Comparison of ENCODE assay signal across 1 cellular context in the genomic region with DNA sequence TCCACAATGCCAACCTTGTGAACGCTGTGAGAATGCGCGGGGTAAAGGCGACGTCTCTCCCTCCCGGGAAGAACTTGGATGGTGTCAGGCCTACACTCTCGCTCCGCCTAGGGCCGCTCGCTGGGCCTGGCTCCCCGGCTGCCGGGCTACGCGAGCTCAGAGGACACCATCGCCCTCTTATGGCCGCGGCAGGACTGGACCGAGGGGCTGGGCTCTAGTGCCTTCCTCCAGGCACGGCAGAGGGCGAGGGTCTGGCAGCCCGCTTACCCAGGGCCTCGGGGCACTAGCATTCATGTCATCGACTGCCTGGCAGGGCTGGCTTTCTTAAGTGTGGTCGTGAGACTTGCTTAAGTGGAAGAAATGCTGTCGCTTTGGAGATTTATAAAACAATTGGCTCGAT.
TF ChIP-seq lines count a peak whose summit lies in the region.

No MANE protein-coding gene starts in this region.

TF ChIP-seq in SK-N-SH, 30 proteins besides CTCF, POLR2A, EP300 and RAD21 (continued from another document):
- TF ChIP-seq PBX3 (IDR thresholded peaks at IDR 0.05), result no peak
- no peak for TF ChIP-seq CHD2 (IDR thresholded peaks at IDR 0.05; ENCODE audit: low read length, partially characterized antibody)
- no peak for TF ChIP-seq USF2 (IDR thresholded peaks at IDR 0.05; ENCODE audit: borderline replicate concordance, low read depth, low read length)
- no peak for TF ChIP-seq RXRA (IDR thresholded peaks at IDR 0.05; ENCODE audit: borderline replicate concordance, low read depth)
- no peak for TF ChIP-seq NFIC (IDR thresholded peaks at IDR 0.05; ENCODE audit: borderline replicate concordance)
- no peak for TF ChIP-seq NRF1 (IDR thresholded peaks at IDR 0.05; ENCODE audit: low read depth, low read length)
- no peak for TF ChIP-seq MEF2A (IDR thresholded peaks at IDR 0.05; ENCODE audit: borderline replicate concordance, low read depth)
- no peak for TF ChIP-seq JUND (IDR thresholded peaks at IDR 0.05)
- TF ChIP-seq, protein P1, sequence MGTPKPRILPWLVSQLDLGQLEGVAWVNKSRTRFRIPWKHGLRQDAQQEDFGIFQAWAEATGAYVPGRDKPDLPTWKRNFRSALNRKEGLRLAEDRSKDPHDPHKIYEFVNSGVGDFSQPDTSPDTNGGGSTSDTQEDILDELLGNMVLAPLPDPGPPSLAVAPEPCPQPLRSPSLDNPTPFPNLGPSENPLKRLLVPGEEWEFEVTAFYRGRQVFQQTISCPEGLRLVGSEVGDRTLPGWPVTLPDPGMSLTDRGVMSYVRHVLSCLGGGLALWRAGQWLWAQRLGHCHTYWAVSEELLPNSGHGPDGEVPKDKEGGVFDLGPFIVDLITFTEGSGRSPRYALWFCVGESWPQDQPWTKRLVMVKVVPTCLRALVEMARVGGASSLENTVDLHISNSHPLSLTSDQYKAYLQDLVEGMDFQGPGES (IDR thresholded peaks at IDR 0.05; ENCODE audit: low read depth, low read length), result no peak
- no peak for TF ChIP-seq FOXM1 (IDR thresholded peaks at IDR 0.05; ENCODE audit: low read depth)
- TF ChIP-seq, protein P2, sequence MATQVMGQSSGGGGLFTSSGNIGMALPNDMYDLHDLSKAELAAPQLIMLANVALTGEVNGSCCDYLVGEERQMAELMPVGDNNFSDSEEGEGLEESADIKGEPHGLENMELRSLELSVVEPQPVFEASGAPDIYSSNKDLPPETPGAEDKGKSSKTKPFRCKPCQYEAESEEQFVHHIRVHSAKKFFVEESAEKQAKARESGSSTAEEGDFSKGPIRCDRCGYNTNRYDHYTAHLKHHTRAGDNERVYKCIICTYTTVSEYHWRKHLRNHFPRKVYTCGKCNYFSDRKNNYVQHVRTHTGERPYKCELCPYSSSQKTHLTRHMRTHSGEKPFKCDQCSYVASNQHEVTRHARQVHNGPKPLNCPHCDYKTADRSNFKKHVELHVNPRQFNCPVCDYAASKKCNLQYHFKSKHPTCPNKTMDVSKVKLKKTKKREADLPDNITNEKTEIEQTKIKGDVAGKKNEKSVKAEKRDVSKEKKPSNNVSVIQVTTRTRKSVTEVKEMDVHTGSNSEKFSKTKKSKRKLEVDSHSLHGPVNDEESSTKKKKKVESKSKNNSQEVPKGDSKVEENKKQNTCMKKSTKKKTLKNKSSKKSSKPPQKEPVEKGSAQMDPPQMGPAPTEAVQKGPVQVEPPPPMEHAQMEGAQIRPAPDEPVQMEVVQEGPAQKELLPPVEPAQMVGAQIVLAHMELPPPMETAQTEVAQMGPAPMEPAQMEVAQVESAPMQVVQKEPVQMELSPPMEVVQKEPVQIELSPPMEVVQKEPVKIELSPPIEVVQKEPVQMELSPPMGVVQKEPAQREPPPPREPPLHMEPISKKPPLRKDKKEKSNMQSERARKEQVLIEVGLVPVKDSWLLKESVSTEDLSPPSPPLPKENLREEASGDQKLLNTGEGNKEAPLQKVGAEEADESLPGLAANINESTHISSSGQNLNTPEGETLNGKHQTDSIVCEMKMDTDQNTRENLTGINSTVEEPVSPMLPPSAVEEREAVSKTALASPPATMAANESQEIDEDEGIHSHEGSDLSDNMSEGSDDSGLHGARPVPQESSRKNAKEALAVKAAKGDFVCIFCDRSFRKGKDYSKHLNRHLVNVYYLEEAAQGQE (IDR thresholded peaks at IDR 0.05; ENCODE audit: low read depth, low read length), result no peak
